Comparison of ENCODE assay signal across 10 cellular contexts in the genomic region with DNA sequence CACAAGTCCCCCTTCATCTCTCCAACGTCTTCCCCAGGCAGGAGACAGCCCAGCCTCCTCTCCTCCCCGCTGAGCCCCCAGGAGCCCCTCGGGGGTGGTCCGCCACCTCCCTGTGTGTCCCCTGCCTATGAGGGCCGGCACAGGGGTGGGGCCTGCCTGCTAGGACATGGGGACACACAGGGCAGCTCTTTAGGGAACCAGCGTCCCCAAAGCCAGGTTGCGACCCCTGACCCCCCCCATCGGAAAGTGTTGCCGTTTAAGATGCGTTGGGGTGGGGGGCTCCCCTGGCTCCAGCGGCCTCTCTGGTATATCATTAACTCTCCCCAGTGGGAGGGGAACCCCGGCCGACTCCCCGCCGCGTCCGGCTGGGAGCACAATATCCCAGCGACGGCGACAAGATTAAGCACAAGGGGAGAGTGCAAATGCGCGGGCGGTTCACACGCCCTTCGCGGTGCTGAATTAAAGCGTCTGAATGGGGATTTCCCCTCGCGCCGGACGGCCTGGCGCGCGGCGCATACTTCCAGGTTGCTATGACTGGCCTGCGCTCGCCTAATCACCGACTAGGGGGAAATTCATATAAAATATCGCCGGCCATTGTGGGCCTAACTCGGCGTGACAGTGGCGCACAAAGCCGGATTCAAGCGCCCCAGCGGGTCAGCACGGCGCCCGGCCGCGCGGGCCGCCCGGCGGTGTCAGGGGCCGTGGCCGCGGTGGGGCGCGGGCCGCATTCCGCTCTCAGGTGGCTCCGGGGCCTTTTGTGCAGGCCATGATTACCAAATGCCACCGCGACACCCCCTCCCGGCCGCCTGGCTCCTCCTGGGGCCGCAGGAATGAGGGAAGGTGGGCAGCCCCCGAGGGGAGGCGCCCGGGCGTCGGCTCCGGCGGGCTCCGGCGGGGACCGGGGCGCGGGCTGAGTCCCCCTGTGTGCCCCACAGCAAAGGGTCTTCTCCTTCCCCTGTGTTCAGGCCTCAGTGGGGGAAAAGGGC. TPM values are rescaled to one million over a fixed set of nuclear protein-coding genes. Genes with fewer than 3 reads are reported as not detected.
DNase-seq lines count a peak whose midpoint lies in the region; ATAC-seq and TF ChIP-seq lines count a peak whose summit lies in the region.
"Had no signal": no experiment of that assay in that cellular context is flagged by ENCODE, and none has a peak within 500 bp of the region (broad histone marks: within the 10 kb centered on the region; RNA-seq: fewer than 3 reads in every experiment).

No MANE protein-coding gene starts in this region.

- H3K4me1 ChIP-seq in left lung: peaks cover 0 to 9% of the 10 kb centered on the region in 2 donors

- no peaks in the 10 kb centered on the region for H3K36me3 Mint-ChIP-seq in activated CD4-positive, alpha-beta T cell treated with anti-CD3 and anti-CD28 coated beads for 36 hours (ENCODE audit: low read depth)
- no peaks in the 10 kb centered on the region for H3K36me3 Mint-ChIP-seq in activated naive CD8-positive, alpha-beta T cell treated with anti-CD3 and anti-CD28 coated beads, Interleukin-2, amount 10 ng/mL, durations not matched to agents 7 days and 5 days

- H3K27ac ChIP-seq in left lung: no peak overlapping the region

- CTCF ChIA-PET in activated CD4-positive, alpha-beta T cell treated with anti-CD3 and anti-CD28 coated beads for 36 hours (lab: Charles Lee): no interaction called here

- H3K9me3 Mint-ChIP-seq in activated CD4-positive, alpha-beta T cell treated with anti-CD3 and anti-CD28 coated beads for 36 hours (ENCODE audit: low read depth): no peaks in the 10 kb centered on the region
- H3K9me3 Mint-ChIP-seq in activated naive CD8-positive, alpha-beta T cell treated with anti-CD3 and anti-CD28 coated beads, Interleukin-2, amount 10 ng/mL, durations not matched to agents 7 days and 5 days: no peaks in the 10 kb centered on the region

- peaks cover 0 to 61% of the 10 kb centered on the region in 2 donors for H3K27me3 ChIP-seq in left lung

- POLR2A ChIA-PET in activated CD4-positive, alpha-beta T cell treated with anti-CD3 and anti-CD28 coated beads for 36 hours (lab: Charles Lee): no interaction called here
- POLR2A ChIA-PET in activated naive CD8-positive, alpha-beta T cell treated with anti-CD3 and anti-CD28 coated beads, Interleukin-2, amount 10 ng/mL, durations not matched to agents 7 days and 5 days (lab: Charles Lee): no interaction called here

- TF ChIP-seq CTCF in left lung (IDR thresholded peaks at IDR 0.05): no peak

- no peaks in the 10 kb centered on the region for H3K36me3 ChIP-seq in left lung

- DNase-seq in activated CD4-positive, alpha-beta T cell treated with anti-CD3 and anti-CD28 coated beads for 36 hours: peak; percentile 75
- no peak for DNase-seq in activated CD4-positive, alpha-beta T cell treated with anti-CD3 and anti-CD28 coated beads, Interleukin-2, amount 50 U/mL, for 4 hours
- peak; percentile 38 for DNase-seq in activated naive CD8-positive, alpha-beta T cell treated with anti-CD3 and anti-CD28 coated beads, Interleukin-2, amount 10 ng/mL, durations not matched to agents 7 days and 5 days
- DNase-seq in left lung (peak in 1 of 2 donors; percentile 35), GF-D8 (lab: John Stamatoyannopoulos, UW) (no peak), foreskin melanocyte (no peak)
- DNase-seq in stimulated activated naive CD8-positive, alpha-beta T cell treated with anti-CD3 and anti-CD28 coated beads, Interleukin-15, Interleukin-2, amounts not matched to agents 100 U/mL and 50 U/mL, for 24 hours: peak; percentile 60

- no peak overlapping the region for H3K4me3 Mint-ChIP-seq in activated CD4-positive, alpha-beta T cell treated with anti-CD3 and anti-CD28 coated beads for 36 hours
- no peak overlapping the region for H3K4me3 Mint-ChIP-seq in activated naive CD8-positive, alpha-beta T cell treated with anti-CD3 and anti-CD28 coated beads, Interleukin-2, amount 10 ng/mL, durations not matched to agents 7 days and 5 days
- H3K4me3 Mint-ChIP-seq: T-helper 1 cell treated with Interleukin-12 subunit alpha and Interleukin-12 subunit beta and Interleukin-4 antibody, amounts not matched to agents 30 μg/mL and 1 μg/mL, for 36 hours had no signal

- H3K4me1 Mint-ChIP-seq in activated CD4-positive, alpha-beta T cell treated with anti-CD3 and anti-CD28 coated beads for 36 hours: no peaks in the 10 kb centered on the region
- no peaks in the 10 kb centered on the region for H3K4me1 Mint-ChIP-seq in activated naive CD8-positive, alpha-beta T cell treated with anti-CD3 and anti-CD28 coated beads, Interleukin-2, amount 10 ng/mL, durations not matched to agents 7 days and 5 days

- H3K9me3 ChIP-seq in left lung: peaks cover 0 to 5% of the 10 kb centered on the region in 2 donors

- intact Hi-C loops in activated CD4-positive, alpha-beta T cell treated with anti-CD3 and anti-CD28 coated beads for 36 hours (cut with DNase I, micrococcal nuclease): no loop called here
- intact Hi-C loops in left lung (cut with DNase I): no loop called here

- H3K27ac Mint-ChIP-seq in activated CD4-positive, alpha-beta T cell treated with anti-CD3 and anti-CD28 coated beads for 36 hours: no peak overlapping the region
- H3K27ac Mint-ChIP-seq in activated naive CD8-positive, alpha-beta T cell treated with anti-CD3 and anti-CD28 coated beads, Interleukin-2, amount 10 ng/mL, durations not matched to agents 7 days and 5 days: no peak overlapping the region
- H3K27ac Mint-ChIP-seq: T-helper 1 cell treated with Interleukin-12 subunit alpha and Interleukin-12 subunit beta and Interleukin-4 antibody, amounts not matched to agents 30 μg/mL and 1 μg/mL, for 36 hours had no signal

- peak; percentile 96 for ATAC-seq in activated CD4-positive, alpha-beta T cell treated with anti-CD3 and anti-CD28 coated beads for 36 hours
- ATAC-seq in HG03159 (IDR thresholded peaks at IDR 0.05; ENCODE audit: unreplicated experiment) (peak; percentile 90), left lung (peak; percentile 91)
- peak; percentile 70 for ATAC-seq in activated naive CD8-positive, alpha-beta T cell treated with anti-CD3 and anti-CD28 coated beads, Interleukin-2, amount 10 ng/mL, durations not matched to agents 7 days and 5 days (ENCODE audit: low read depth)
- peak; percentile 87 for ATAC-seq in stimulated activated naive CD8-positive, alpha-beta T cell treated with anti-CD3 and anti-CD28 coated beads, Interleukin-15, Interleukin-2, amounts not matched to agents 100 U/mL and 50 U/mL, for 24 hours

- H3K4me3 ChIP-seq in left lung: peak overlapping the region in 1 of 2 donors; percentile 3

- H3K27me3 Mint-ChIP-seq in activated CD4-positive, alpha-beta T cell treated with anti-CD3 and anti-CD28 coated beads for 36 hours: peaks cover 25% of the 10 kb centered on the region
- peaks cover 41% of the 10 kb centered on the region for H3K27me3 Mint-ChIP-seq in activated naive CD8-positive, alpha-beta T cell treated with anti-CD3 and anti-CD28 coated beads, Interleukin-2, amount 10 ng/mL, durations not matched to agents 7 days and 5 days

RNA-seq across cellular contexts. Expression of gene WNT3A, which starts 30.9 kb away (rescaled TPM):
- total RNA-seq in activated CD4-positive, alpha-beta T cell treated with anti-CD3 and anti-CD28 coated beads for 36 hours: not detected
- not detected for total RNA-seq in activated naive CD8-positive, alpha-beta T cell treated with anti-CD3 and anti-CD28 coated beads, Interleukin-2, amount 10 ng/mL, durations not matched to agents 7 days and 5 days
- 1 to 10 TPM in 1 of 2 donors, under 1 TPM in 1; 0.96 to 1.5 TPM for total RNA-seq in left lung
- total RNA-seq: pulmonary artery endothelial cell had no signal

RNA-seq across cellular contexts. Expression of gene ARF1, which starts 44.8 kb away (rescaled TPM):
- 100 to 1,000 TPM; 325 to 337 TPM for total RNA-seq in activated CD4-positive, alpha-beta T cell treated with anti-CD3 and anti-CD28 coated beads for 36 hours
- total RNA-seq in activated naive CD8-positive, alpha-beta T cell treated with anti-CD3 and anti-CD28 coated beads, Interleukin-2, amount 10 ng/mL, durations not matched to agents 7 days and 5 days: 100 to 1,000 TPM; 266 to 284 TPM
- total RNA-seq in left lung: 100 to 1,000 TPM; 407 to 455 TPM

Comparison
In these comparisons a context has a peak if more than half of its experiments do, and no peak if none do; other contexts are left out.
1. DNase-seq: peak in activated CD4-positive, alpha-beta T cell treated with anti-CD3 and anti-CD28 coated beads for 36 hours (single experiment), activated naive CD8-positive, alpha-beta T cell treated with anti-CD3 and anti-CD28 coated beads, Interleukin-2, amount 10 ng/mL, durations not matched to agents 7 days and 5 days (single experiment) and stimulated activated naive CD8-positive, alpha-beta T cell treated with anti-CD3 and anti-CD28 coated beads, Interleukin-15, Interleukin-2, amounts not matched to agents 100 U/mL and 50 U/mL, for 24 hours (single experiment); none in activated CD4-positive, alpha-beta T cell treated with anti-CD3 and anti-CD28 coated beads, Interleukin-2, amount 50 U/mL, for 4 hours (0 of 2), GF-D8 (single experiment) and foreskin melanocyte (single experiment).
2. Peak in every context shown above with its lines, with median percentiles within 50 percentile points of each other: ATAC-seq.